1 cellular context compared by ENCODE assay signal in genomic region chr9:112288029-112288428, GRCh38.
TF ChIP-seq lines count a peak whose summit lies in the region.

No MANE protein-coding gene starts in this region.

TF ChIP-seq in IMR-90, 13 proteins besides CTCF, POLR2A, EP300 and RAD21:
- TF ChIP-seq CEBPB (IDR thresholded peaks at IDR 0.05; ENCODE audit: low read depth, low read length) (no peak), USF2 (IDR thresholded peaks at IDR 0.05; ENCODE audit: low read depth, low read length) (no peak), RFX5 (IDR thresholded peaks at IDR 0.05; ENCODE audit: low read depth, low read length) (no peak)
